In genomic region chr1:23848673-23849616, GRCh38 we compare ENCODE assay signal across 21 cellular contexts. TPM values are rescaled to one million over a fixed set of nuclear protein-coding genes. Genes with fewer than 3 reads are reported as not detected.
DNase-seq lines count a peak whose midpoint lies in the region; ATAC-seq and TF ChIP-seq lines count a peak whose summit lies in the region.
"Had no signal": no experiment of that assay in that cellular context is flagged by ENCODE, and none has a peak within 500 bp of the region (broad histone marks: within the 10 kb centered on the region; RNA-seq: fewer than 3 reads in every experiment).

No MANE protein-coding gene starts in this region.

- H2AFZ ChIP-seq in HCT116 (ENCODE audit: low read depth, low read length, poor library complexity, severe bottlenecking), result no peak overlapping the region
- H2AFZ ChIP-seq: PC-9 had no signal

- H3K36me3 ChIP-seq in HCT116 (ENCODE audit: control insufficient read depth in 1 of 2, insufficient read depth in 2 of 2, low read length in 2 of 2), result peaks cover 8 to 30% of the 10 kb centered on the region in 2 experiments; a peak in 3 of 4 replicates
- H3K36me3 ChIP-seq in esophagus muscularis mucosa, result peaks cover 14 to 60% (median 37%) of the 10 kb centered on the region in 4 donors
- H3K36me3 ChIP-seq in skeletal muscle tissue (ENCODE audit: control insufficient read depth in 3 of 3, insufficient read depth in 3 of 3, low read length in 3 of 3), result peaks cover 5 to 17% (median 6%) of the 10 kb centered on the region in 3 donors

- no peaks in the 10 kb centered on the region for H3K9me2 ChIP-seq in HCT116 (ENCODE audit: insufficient read depth)

- TF ChIP-seq RAD21 in HCT116 (IDR thresholded peaks at IDR 0.05; ENCODE audit: low read depth), result no peak

- H3K9ac ChIP-seq in HCT116 (ENCODE audit: low read length) (no peak overlapping the region), skeletal muscle tissue (ENCODE audit: low read depth in 1 of 3, low read length in 3 of 3) (peak overlapping the region; percentile 12 to 72 (median 15))
- H3K9ac ChIP-seq: BLaER1 had no signal

- ATAC-seq in HCT116, result no peak
- peak in 1 of 2 donors; percentile 36 for ATAC-seq in right cardiac atrium

- H3K9me3 ChIP-seq in HCT116 (ENCODE audit: control insufficient read depth in 1 of 2, insufficient read depth in 1 of 2, low read depth in 1 of 2, low read length in 2 of 2), result peaks cover 0 to 3% of the 10 kb centered on the region in 2 experiments; a peak in 1 of 4 replicates
- H3K9me3 ChIP-seq in esophagus muscularis mucosa, result no peaks in the 10 kb centered on the region
- H3K9me3 ChIP-seq in right cardiac atrium (ENCODE audit: control insufficient read depth, low read length), result no peaks in the 10 kb centered on the region
- no peaks in the 10 kb centered on the region for H3K9me3 ChIP-seq in skeletal muscle tissue (ENCODE audit: control insufficient read depth in 3 of 3, low read length in 3 of 3)

- no peak for TF ChIP-seq POLR2A in HCT116 (IDR thresholded peaks at IDR 0.05; ENCODE audit: borderline replicate concordance, extremely low read depth, insufficient read depth, insufficient read length)
- no peak for TF ChIP-seq POLR2A in esophagus muscularis mucosa (IDR thresholded peaks at IDR 0.05; ENCODE audit: low read depth)

- intact Hi-C loops in HCT116 (cut with micrococcal nuclease) (no loop called here), esophagus muscularis mucosa (cut with DNase I) (no loop called here), right cardiac atrium (cut with DNase I) (no loop called here)

- POLR2A ChIA-PET in HCT116 (lab: Charles Lee), result interaction anchor here (0.8 kb wide), 1 partner anchor 23 kb away, joined by 5 read pairs; the partner anchor contains the start of gene HMGCL

- no peaks in the 10 kb centered on the region for H3K79me2 ChIP-seq in HCT116 (ENCODE audit: insufficient read depth, low read length)

- H3K4me2 ChIP-seq in HCT116 (ENCODE audit: low read length), result peak overlapping the region; percentile 36; the same call in 1 of the 2 replicates
- H3K4me2 ChIP-seq: BLaER1, PC-9 had no signal

- TF ChIP-seq CTCF in HCT116 (IDR thresholded peaks at IDR 0.05 in 2 of 3, conservative IDR thresholded peaks at IDR 0.05 in 1 of 3; ENCODE audit: borderline replicate concordance in 1 of 3, insufficient read depth in 1 of 3, low read depth in 2 of 3, low read length in 2 of 3) (no peak), esophagus muscularis mucosa (IDR thresholded peaks at IDR 0.05) (no peak)

- H3K4me3 ChIP-seq in HCT116 (replicated peaks in 1 of 2; ENCODE audit: low read depth in 1 of 2, low read length in 2 of 2), result no peak overlapping the region
- no peak overlapping the region for H3K4me3 ChIP-seq in esophagus muscularis mucosa
- no peak overlapping the region for H3K4me3 ChIP-seq in right cardiac atrium (ENCODE audit: low read length)
- H3K4me3 ChIP-seq in skeletal muscle tissue (ENCODE audit: low read length in 3 of 3), result peak overlapping the region; percentile 38 to 59 (median 48)
- H3K4me3 ChIP-seq: BLaER1, PC-9 had no signal

- no peak overlapping the region for H3K27ac ChIP-seq in HCT116 (ENCODE audit: low read depth, low read length)
- peak overlapping the region; percentile 24 to 56 (median 48) for H3K27ac ChIP-seq in esophagus muscularis mucosa (replicated peaks in 1 of 4)
- H3K27ac ChIP-seq in right cardiac atrium (ENCODE audit: low read length), result peak overlapping the region; percentile 93
- peak overlapping the region; percentile 78 for H3K27ac ChIP-seq in skeletal muscle tissue (ENCODE audit: low read depth, low read length)
- H3K27ac ChIP-seq: BLaER1, HL-60, PC-9 had no signal

- TF ChIP-seq EP300 in esophagus muscularis mucosa (IDR thresholded peaks at IDR 0.05), result no peak

- H3K27me3 ChIP-seq in HCT116 (ENCODE audit: insufficient read depth, low read length) (no peaks in the 10 kb centered on the region), esophagus muscularis mucosa (no peaks in the 10 kb centered on the region), right cardiac atrium (ENCODE audit: control insufficient read depth, insufficient read depth) (no peaks in the 10 kb centered on the region), skeletal muscle tissue (ENCODE audit: control insufficient read depth in 3 of 3, insufficient read depth in 3 of 3, low read length in 3 of 3) (no peaks in the 10 kb centered on the region)
- H3K27me3 ChIP-seq: BLaER1 had no signal

- WGBS in esophagus muscularis mucosa, result 84% methylated on average over 12 of the region's 12 CpGs
- WGBS in right cardiac atrium, result 74% methylated on average over 12 of the region's 12 CpGs

- RAD21 ChIA-PET in HCT116 (lab: Charles Lee; ENCODE audit: low non-redundant PET in 1 of 2, low total read pairs in 2 of 2, uncharacterized antibody in 2 of 2, unreplicated experiment in 2 of 2), result no interaction called here

- H4K20me1 ChIP-seq in HCT116 (ENCODE audit: insufficient read depth), result no peaks in the 10 kb centered on the region
- H4K20me1 ChIP-seq: BLaER1 had no signal

- H3K4me1 ChIP-seq in HCT116 (ENCODE audit: control insufficient read depth in 1 of 2, insufficient read depth in 2 of 2, low read length in 2 of 2) (peaks cover 0 to 7% of the 10 kb centered on the region in 2 experiments; a peak in 2 of 4 replicates), esophagus muscularis mucosa (peaks cover 0 to 12% (median 1%) of the 10 kb centered on the region in 4 donors), right cardiac atrium (ENCODE audit: control insufficient read depth, insufficient read depth, low read length) (peaks cover 1% of the 10 kb centered on the region), skeletal muscle tissue (ENCODE audit: control insufficient read depth in 3 of 3, insufficient read depth in 3 of 3, low read length in 3 of 3) (peaks cover 13 to 21% (median 16%) of the 10 kb centered on the region in 3 donors)
- H3K4me1 ChIP-seq: BLaER1 had no signal

- in situ Hi-C loops in ACHN (cut with HindIII; ENCODE audit: low pct_ligation_motif_present, low pct_unique_long_range_greater_than_20kb, low sequenced_read_pairs), result no loop called here

- no TSS peak for BruUV-seq in HCT116 (replicated peaks; lab: Mats Ljungman, UMichigan)

- CTCF ChIA-PET in HCT116 (lab: Charles Lee), result no interaction called here

- DNase-seq in HCT116 (ENCODE audit: low read depth, low spot score) (no peak), esophagus muscularis mucosa (ENCODE audit: extremely low spot score) (no peak), right cardiac atrium (no peak), ACHN (no peak), NCI-H1092 (lab: John Stamatoyannopoulos, UW) (no peak)
- no peak for DNase-seq in activated CD4-positive, alpha-beta T cell treated with anti-CD3 and anti-CD28 coated beads, Interleukin-2, amount 50 U/mL, for 48 hours
- DNase-seq: CD4-positive, CD25-positive, alpha-beta regulatory T cell; DMS153; DND-41; Karpas-422; NCI-H1092 treated with DMSO at 0.1 percent for 48 hours; NCI-H146; NCI-H1930; NCI-H446; NCI-H524 treated with DMSO at 0.1 percent for 48 hours; NCI-H774; PC-9; SHP77 had no signal

TF ChIP-seq in HCT116, 20 proteins besides CTCF, POLR2A, EP300 and RAD21:
- TF ChIP-seq EZH2phosphoT487 (IDR thresholded peaks at IDR 0.05; ENCODE audit: borderline replicate concordance) (no peak), EGR1 (IDR thresholded peaks at IDR 0.05; ENCODE audit: low read depth) (no peak)

RNA-seq across cellular contexts. Expression of gene FUCA1, which starts 19.1 kb away (rescaled TPM):
- 20.7 TPM for total RNA-seq in HCT116 (2021; ENCODE audit: unreplicated experiment)
- 15.6 and 21.2 TPM in 2 replicates for polyA plus RNA-seq in HCT116 (2012)
- 10 to 100 TPM; 20.0 to 25.9 (median 25.2) TPM for total RNA-seq in esophagus muscularis mucosa
- total RNA-seq in right cardiac atrium, result 10 to 100 TPM; 16.8 to 22.1 (median 19.4) TPM
- 15.5 TPM for polyA plus RNA-seq in right cardiac atrium
- 21.9 TPM for total RNA-seq in skeletal muscle tissue

RNA-seq across cellular contexts. Expression of gene HMGCL, which starts 23.7 kb away (rescaled TPM):
- total RNA-seq in HCT116 (2021; ENCODE audit: unreplicated experiment) (36.2 TPM), esophagus muscularis mucosa (10 to 100 TPM; 25.5 to 50.0 (median 43.9) TPM), right cardiac atrium (10 to 100 TPM; 20.1 to 26.2 (median 21.7) TPM), skeletal muscle tissue (31.3 TPM)
- polyA plus RNA-seq in HCT116 (2012), result 40.8 and 47.2 TPM in 2 replicates
- 31.9 TPM for polyA plus RNA-seq in right cardiac atrium

RNA-seq across cellular contexts. Expression of gene GALE, which starts 48.4 kb away (rescaled TPM):
- total RNA-seq in HCT116 (2021; ENCODE audit: unreplicated experiment) (114 TPM), esophagus muscularis mucosa (10 to 100 TPM in 3 of 4 donors, 1 to 10 TPM in 1; 7.1 to 13.6 (median 12.8) TPM), right cardiac atrium (10 to 100 TPM in 1 of 4 donors, 1 to 10 TPM in 3; 6.1 to 11.0 (median 6.7) TPM), skeletal muscle tissue (17.2 TPM)
- 126 and 140 TPM in 2 replicates for polyA plus RNA-seq in HCT116 (2012)
- polyA plus RNA-seq in right cardiac atrium, result 11.2 TPM

RNA-seq across cellular contexts. Expression of gene LYPLA2, which starts 58.0 kb away (rescaled TPM):
- total RNA-seq in HCT116 (2021; ENCODE audit: unreplicated experiment) (78.0 TPM), esophagus muscularis mucosa (10 to 100 TPM; 32.8 to 51.4 (median 40.8) TPM), right cardiac atrium (10 to 100 TPM; 28.5 to 33.3 (median 32.5) TPM), skeletal muscle tissue (21.9 TPM)
- polyA plus RNA-seq in HCT116 (2012), result 64.3 and 66.1 TPM in 2 replicates
- polyA plus RNA-seq in right cardiac atrium, result 32.0 TPM

Comparison
In these comparisons a context has a peak if more than half of its experiments do, and no peak if none do; other contexts are left out.
1. H3K4me3 ChIP-seq: peak in skeletal muscle tissue (3 of 3); none in HCT116 (0 of 2), esophagus muscularis mucosa (0 of 4) and right cardiac atrium (single experiment).